ENCODE assay signal across 15 cellular contexts in genomic region chr11:75420224-75421034, GRCh38. TPM values are rescaled to one million over a fixed set of nuclear protein-coding genes. Genes with fewer than 3 reads are reported as not detected.
A peak's percentile ranks its signal among the peaks of the same experiment; 100 is the strongest.
DNase-seq lines count a peak whose midpoint lies in the region; ATAC-seq and TF ChIP-seq lines count a peak whose summit lies in the region.
"Had no signal": no experiment of that assay in that cellular context is flagged by ENCODE, and none has a peak within 500 bp of the region (broad histone marks: within the 10 kb centered on the region; RNA-seq: fewer than 3 reads in every experiment).

No MANE protein-coding gene starts in this region.

- no peak overlapping the region for H4K12ac ChIP-seq in trophoblast cell (ENCODE audit: low read depth, low read length)

- H2AK5ac ChIP-seq in trophoblast cell (ENCODE audit: low read length) = no peak overlapping the region

- peaks cover 10% of the 10 kb centered on the region for H3K36me3 ChIP-seq in Caco-2 (ENCODE audit: control insufficient read depth, insufficient read depth, low read length)
- peaks cover 21% of the 10 kb centered on the region for H3K36me3 ChIP-seq in endodermal cell (ENCODE audit: control insufficient read depth, insufficient read depth, low read length)
- H3K36me3 ChIP-seq in trophoblast cell (ENCODE audit: control insufficient read depth in 1 of 2, insufficient read depth in 2 of 2, low read length in 2 of 2) = peaks cover 15 to 23% of the 10 kb centered on the region in 2 experiments
- H3K36me3 ChIP-seq in naive thymus-derived CD4-positive, alpha-beta T cell (ENCODE audit: control insufficient read depth in 2 of 3, insufficient read depth in 3 of 3, low read length in 3 of 3) = peaks cover 0 to 20% (median 0%) of the 10 kb centered on the region in 3 experiments

- no peak overlapping the region for H2BK5ac ChIP-seq in trophoblast cell (ENCODE audit: low read depth, low read length, poor library complexity)

- CTCF ChIA-PET in Caco-2 (lab: Charles Lee) = interaction anchor here (0.6 to 1.2 kb wide), 4 partner anchors 12 to 105 kb away, joined by 3 to 6 read pairs (median 4); partner anchors contain the start of gene GDPD5
- CTCF ChIA-PET in naive thymus-derived CD4-positive, alpha-beta T cell (lab: Charles Lee) = no interaction called here

- no peak overlapping the region for H4K8ac ChIP-seq in trophoblast cell (ENCODE audit: low read depth, low read length)

- no peak for DNase-seq in Caco-2
- peak; percentile 68 for DNase-seq in OCI-M1 (lab: John Stamatoyannopoulos, UW)
- DNase-seq in endodermal cell = peak; percentile 51
- DNase-seq in trophoblast cell = no peak
- DNase-seq in GM03348 (ENCODE audit: low spot score) = no peak
- DNase-seq in naive thymus-derived CD4-positive, alpha-beta T cell = no peak
- DNase-seq: activated naive CD4-positive, alpha-beta T cell; effector memory CD8-positive, alpha-beta T cell; foreskin keratinocyte; NCI-H1092 treated with DMSO at 0.1 percent for 48 hours had no signal

- H4K91ac ChIP-seq in trophoblast cell (ENCODE audit: low read depth, low read length) = no peak overlapping the region

- no peak overlapping the region for H2BK120ac ChIP-seq in trophoblast cell (ENCODE audit: insufficient read depth, low read length, poor library complexity)

- H2AFZ ChIP-seq in trophoblast cell (ENCODE audit: insufficient read depth, low read length, poor library complexity) = no peak overlapping the region

- H3K4me1 Mint-ChIP-seq in Caco-2 (ENCODE audit: low read depth, unreplicated experiment) (peaks cover 63% of the 10 kb centered on the region), endodermal cell (peaks cover 11% of the 10 kb centered on the region)
- H3K4me1 Mint-ChIP-seq in naive thymus-derived CD4-positive, alpha-beta T cell = peaks cover 0 to 1% (median 0%) of the 10 kb centered on the region in 7 donors

- H3K23ac ChIP-seq in trophoblast cell (ENCODE audit: low read length) = no peak overlapping the region

- ATAC-seq in HG03039 (IDR thresholded peaks at IDR 0.05; ENCODE audit: unreplicated experiment) = no peak
- no peak for ATAC-seq in naive thymus-derived CD4-positive, alpha-beta T cell
- ATAC-seq in GM18502 (IDR thresholded peaks at IDR 0.05; ENCODE audit: poor library complexity, unreplicated experiment) = no peak
- ATAC-seq: effector memory CD8-positive, alpha-beta T cell; foreskin keratinocyte; HepG2; psoas muscle had no signal

- H3K18ac ChIP-seq in trophoblast cell (ENCODE audit: low read length) = no peak overlapping the region

- H3K14ac ChIP-seq in trophoblast cell (ENCODE audit: low read length) = no peak overlapping the region

- no peak overlapping the region for H2BK12ac ChIP-seq in trophoblast cell (ENCODE audit: low read length)

- H3K27ac ChIP-seq in endodermal cell (ENCODE audit: low read depth, low read length) (peak overlapping the region; percentile 88), trophoblast cell (ENCODE audit: low read depth, low read length) (no peak overlapping the region)
- no peak overlapping the region for H3K27ac ChIP-seq in naive thymus-derived CD4-positive, alpha-beta T cell (ENCODE audit: low read depth, low read length)
- H3K27ac ChIP-seq: BLaER1, foreskin keratinocyte, psoas muscle had no signal

- no peak overlapping the region for H3K4me3 ChIP-seq in Caco-2 (ENCODE audit: low read depth, low read length)
- no peak overlapping the region for H3K4me3 ChIP-seq in endodermal cell (ENCODE audit: low read length)
- peak overlapping the region; percentile 2 for H3K4me3 ChIP-seq in trophoblast cell (ENCODE audit: low read depth, low read length)
- no peak overlapping the region for H3K4me3 ChIP-seq in naive thymus-derived CD4-positive, alpha-beta T cell (ENCODE audit: low read length)
- H3K4me3 ChIP-seq: BLaER1, psoas muscle had no signal

- H3K9me3 Mint-ChIP-seq in Caco-2 (ENCODE audit: unreplicated experiment) (no peaks in the 10 kb centered on the region), endodermal cell (no peaks in the 10 kb centered on the region)
- H3K9me3 Mint-ChIP-seq in naive thymus-derived CD4-positive, alpha-beta T cell = no peaks in the 10 kb centered on the region
- H3K9me3 Mint-ChIP-seq: effector memory CD8-positive, alpha-beta T cell had no signal

- POLR2A ChIA-PET in Caco-2 (lab: Charles Lee) = interaction anchor here (0.7 to 2.2 kb wide), 2 partner anchors 9 to 12 kb away, joined by 7 to 8 read pairs; no protein-coding TSS in a partner anchor
- POLR2A ChIA-PET in naive thymus-derived CD4-positive, alpha-beta T cell (lab: Charles Lee) = interaction anchor here (0.7 kb wide), 1 partner anchor 9 kb away, joined by 3 read pairs; no protein-coding TSS in a partner anchor

- TF ChIP-seq CTCF in Caco-2 (IDR thresholded peaks at IDR 0.05; ENCODE audit: insufficient read depth in 1 of 2, low read depth in 1 of 2, low read length in 1 of 2, severe bottlenecking in 1 of 2, unreplicated experiment in 1 of 2) (no peak), endodermal cell (conservative IDR thresholded peaks at IDR 0.05) (no peak)

- intact Hi-C loops in Caco-2 (cut with micrococcal nuclease; ENCODE audit: unreplicated experiment) = loop anchor here (5.0 kb wide), 2 partner anchors 78 to 263 kb away; no protein-coding TSS in a partner anchor
- intact Hi-C loops in naive thymus-derived CD4-positive, alpha-beta T cell (cut with micrococcal nuclease) = no loop called here

- peaks cover 63% of the 10 kb centered on the region for H3K4me1 ChIP-seq in Caco-2
- no peaks in the 10 kb centered on the region for H3K4me1 ChIP-seq in endodermal cell (ENCODE audit: control insufficient read depth, insufficient read depth, low read length)
- H3K4me1 ChIP-seq in trophoblast cell (ENCODE audit: control insufficient read depth in 1 of 2, insufficient read depth in 2 of 2, low read length in 2 of 2) = peaks cover 0 to 3% of the 10 kb centered on the region in 2 experiments
- H3K4me1 ChIP-seq in naive thymus-derived CD4-positive, alpha-beta T cell (ENCODE audit: control insufficient read depth in 2 of 2, insufficient read depth in 2 of 2, low read length in 2 of 2) = no peaks in the 10 kb centered on the region
- H3K4me1 ChIP-seq: psoas muscle had no signal

- H3K27me3 Mint-ChIP-seq in Caco-2 (ENCODE audit: insufficient read depth, unreplicated experiment) = no peaks in the 10 kb centered on the region
- no peaks in the 10 kb centered on the region for H3K27me3 Mint-ChIP-seq in endodermal cell (ENCODE audit: insufficient read depth)
- no peaks in the 10 kb centered on the region for H3K27me3 Mint-ChIP-seq in naive thymus-derived CD4-positive, alpha-beta T cell
- H3K27me3 Mint-ChIP-seq: effector memory CD8-positive, alpha-beta T cell had no signal

- 93 to 98% methylated on average over 13 to 14 of the region's 14 CpGs for WGBS in endodermal cell (ENCODE audit: insufficient coverage in 1 of 2, insufficient read length in 1 of 2), 2 experiments
- no CpG with 5 or more reads among the region's 14 CpGs for WGBS in trophoblast cell (ENCODE audit: extremely low coverage, insufficient coverage, insufficient read length)

- H3K9me3 ChIP-seq in Caco-2 (no peaks in the 10 kb centered on the region), endodermal cell (ENCODE audit: control insufficient read depth, low read length) (no peaks in the 10 kb centered on the region), trophoblast cell (ENCODE audit: insufficient read depth, low read depth, low read length) (no peaks in the 10 kb centered on the region)
- H3K9me3 ChIP-seq in naive thymus-derived CD4-positive, alpha-beta T cell (ENCODE audit: control insufficient read depth in 2 of 3, low read length in 3 of 3) = no peaks in the 10 kb centered on the region
- H3K9me3 ChIP-seq: BLaER1, psoas muscle had no signal

- no peak overlapping the region for H3K4me2 ChIP-seq in trophoblast cell (ENCODE audit: low read length)
- H3K4me2 ChIP-seq: BLaER1 had no signal

- H3K9ac ChIP-seq in endodermal cell (ENCODE audit: extremely low read depth, low read length, poor library complexity, severe bottlenecking) (no peak overlapping the region), trophoblast cell (ENCODE audit: low read length) (no peak overlapping the region)
- H3K9ac ChIP-seq: BLaER1 had no signal

- H3K4ac ChIP-seq in trophoblast cell (ENCODE audit: low read depth, low read length) = no peak overlapping the region

- H3K4me3 Mint-ChIP-seq in Caco-2 (ENCODE audit: unreplicated experiment) (peak overlapping the region; percentile 66), endodermal cell (no peak overlapping the region)
- H3K4me3 Mint-ChIP-seq in naive thymus-derived CD4-positive, alpha-beta T cell = no peak overlapping the region
- H3K4me3 Mint-ChIP-seq: effector memory CD8-positive, alpha-beta T cell had no signal

- no peaks in the 10 kb centered on the region for H3K27me3 ChIP-seq in Caco-2 (replicated peaks; ENCODE audit: control insufficient read depth, insufficient read depth, low read length)
- no peaks in the 10 kb centered on the region for H3K27me3 ChIP-seq in endodermal cell (ENCODE audit: control insufficient read depth, insufficient read depth, low read length, poor library complexity, severe bottlenecking)
- H3K27me3 ChIP-seq in trophoblast cell (ENCODE audit: insufficient read depth, low read length) = no peaks in the 10 kb centered on the region
- no peaks in the 10 kb centered on the region for H3K27me3 ChIP-seq in naive thymus-derived CD4-positive, alpha-beta T cell (ENCODE audit: control insufficient read depth in 2 of 2, insufficient read depth in 2 of 2, low read length in 2 of 2)
- H3K27me3 ChIP-seq: BLaER1, foreskin keratinocyte had no signal

- peaks cover 89% of the 10 kb centered on the region for H3K36me3 Mint-ChIP-seq in Caco-2 (ENCODE audit: insufficient read depth, unreplicated experiment)
- H3K36me3 Mint-ChIP-seq in endodermal cell (ENCODE audit: low read depth) = peaks cover 26% of the 10 kb centered on the region
- peaks cover 0 to 9% (median 0%) of the 10 kb centered on the region in 5 donors for H3K36me3 Mint-ChIP-seq in naive thymus-derived CD4-positive, alpha-beta T cell

- no TSS peak for BruUV-seq in Caco-2 (replicated peaks; lab: Mats Ljungman, UMichigan)

- H3K79me1 ChIP-seq in trophoblast cell (ENCODE audit: low read length) = no peaks in the 10 kb centered on the region

- no peaks in the 10 kb centered on the region for H3K79me2 ChIP-seq in trophoblast cell (ENCODE audit: control insufficient read depth, insufficient read depth, low read length, poor library complexity)

- H3K27ac Mint-ChIP-seq in Caco-2 (ENCODE audit: unreplicated experiment) (peak overlapping the region; percentile 92), endodermal cell (no peak overlapping the region)
- H3K27ac Mint-ChIP-seq in naive thymus-derived CD4-positive, alpha-beta T cell = peak overlapping the region in 2 of 9 donors; percentile 36 to 91
- H3K27ac Mint-ChIP-seq: effector memory CD8-positive, alpha-beta T cell had no signal

RNA-seq across cellular contexts. Expression of gene KLHL35, which starts 12.6 kb away (rescaled TPM):
- 46.0 and 51.4 TPM in 2 replicates for total RNA-seq in Caco-2 (2022)
- total RNA-seq in endodermal cell = under 1 TPM in 1 of 2 donors, not detected in 1; 0.48 TPM
- 17.5 TPM for polyA plus RNA-seq in endodermal cell (2013, experiment 1 of 2)
- polyA plus RNA-seq in endodermal cell (2013, experiment 2 of 2) = 13.2 TPM
- 0.08 and 0.10 TPM in 2 replicates for polyA plus RNA-seq in trophoblast cell (2013)
- 1 to 10 TPM in 3 of 5 experiments, under 1 TPM in 2; 0.60 to 1.4 (median 1.1) TPM for total RNA-seq in naive thymus-derived CD4-positive, alpha-beta T cell
- polyA plus RNA-seq in naive thymus-derived CD4-positive, alpha-beta T cell = under 1 TPM; 0.57 to 0.60 TPM
- total RNA-seq: HepG2 had no signal
- polyA plus RNA-seq: HepG2 had no signal

RNA-seq across cellular contexts. Expression of gene RPS3, which starts 21.1 kb away (rescaled TPM):
- 6,280 and 6,333 TPM in 2 replicates for total RNA-seq in Caco-2 (2022)
- 1,000 to 10,000 TPM; 2,923 to 3,877 TPM for total RNA-seq in endodermal cell
- polyA plus RNA-seq in endodermal cell (2013, experiment 1 of 2) = 3,185 TPM
- polyA plus RNA-seq in endodermal cell (2013, experiment 2 of 2) = 3,073 TPM
- 4,211 and 4,337 TPM in 2 replicates for polyA plus RNA-seq in trophoblast cell (2013)
- total RNA-seq in naive thymus-derived CD4-positive, alpha-beta T cell = 1,000 to 10,000 TPM; 3,135 to 5,501 (median 5,089) TPM
- polyA plus RNA-seq in naive thymus-derived CD4-positive, alpha-beta T cell = 1,000 to 10,000 TPM; 6,041 to 7,167 TPM

Comparison
In these comparisons a context has a peak if more than half of its experiments do, and no peak if none do; other contexts are left out.
1. DNase-seq: peak in OCI-M1 (single experiment) and endodermal cell (single experiment); none in Caco-2 (0 of 2), trophoblast cell (0 of 2), GM03348 (single experiment) and naive thymus-derived CD4-positive, alpha-beta T cell (0 of 9).
2. RNA of gene KLHL35, which starts 12.6 kb away (total RNA-seq): 46.0 to 51.4 TPM in Caco-2; 0.60 to 1.4 TPM in naive thymus-derived CD4-positive, alpha-beta T cell and 0.48 TPM in endodermal cell; every median in the first group is over 10 times any median in the second.